8 cellular contexts compared by ENCODE assay signal in the genomic region with DNA sequence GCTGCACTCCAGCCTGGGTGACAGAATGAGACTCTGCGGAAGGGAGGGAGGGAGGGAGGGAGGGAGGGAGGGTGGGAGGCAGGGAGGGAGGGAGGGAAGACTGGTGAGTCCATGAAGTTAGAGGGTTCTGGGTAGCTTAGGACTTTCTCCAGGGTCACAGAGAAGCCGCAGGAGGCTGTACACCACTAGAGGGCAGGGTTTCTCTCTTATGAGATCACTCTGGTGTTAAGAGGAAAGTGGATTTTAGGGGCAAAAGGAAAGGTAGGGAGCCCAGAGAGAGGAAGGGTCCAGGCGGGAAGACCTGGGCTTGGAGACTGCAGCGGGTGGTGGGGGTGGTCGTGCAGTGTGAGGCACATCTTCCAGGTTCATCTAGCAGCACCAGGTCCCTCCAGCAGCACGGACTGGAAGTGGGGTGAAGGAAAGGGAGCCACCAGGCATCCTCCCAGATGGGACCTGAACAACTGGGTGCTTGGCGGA. TPM values are rescaled to one million over a fixed set of nuclear protein-coding genes. Genes with fewer than 3 reads are reported as not detected.
DNase-seq lines count a peak whose midpoint lies in the region; ATAC-seq and TF ChIP-seq lines count a peak whose summit lies in the region.

No MANE protein-coding gene starts in this region.

- H3K27me3 ChIP-seq in DOHH2 (ENCODE audit: control insufficient read depth, low read length) (no peaks in the 10 kb centered on the region), HUES64 (ENCODE audit: insufficient read depth, low read length) (no peaks in the 10 kb centered on the region)

- no peak overlapping the region for H3K4me3 ChIP-seq in DOHH2 (ENCODE audit: low read length)
- H3K4me3 ChIP-seq in HUES64 (ENCODE audit: low read length) = no peak overlapping the region

- no peak overlapping the region; the same call in 1 of the 2 replicates for H3K9ac ChIP-seq in HUES64 (ENCODE audit: low read depth, low read length)

- peak; percentile 66 for TF ChIP-seq CTCF in DOHH2 (IDR thresholded peaks at IDR 0.05; ENCODE audit: low read depth, low read length, poor library complexity, severe bottlenecking)

- no peaks in the 10 kb centered on the region for H3F3A ChIP-seq in DOHH2 (ENCODE audit: control insufficient read depth, insufficient read depth)

- H3K27ac ChIP-seq in DOHH2 (ENCODE audit: low read depth, low read length) (no peak overlapping the region), HUES64 (ENCODE audit: low read depth, low read length) (peak overlapping the region; percentile 52; the same call in 1 of the 2 replicates)

- DNase-seq in OCI-M1 (lab: John Stamatoyannopoulos, UW) = peak; percentile 87
- DNase-seq in T47D (ENCODE audit: low read depth in 1 of 2, low spot score in 1 of 2) = peak; percentile 58 to 70
- peak; percentile 91 for DNase-seq in islet precursor cell
- peak; percentile 3 for DNase-seq in stimulated activated CD8-positive, alpha-beta memory T cell treated with anti-CD3 and anti-CD28 coated beads, Interleukin-7, amount 100 ng/mL, for 24 hours (ENCODE audit: low read depth)

- 54% methylated on average over 6 of the region's 7 CpGs for WGBS in HUES64

- in situ Hi-C loops in T47D (cut with HindIII; ENCODE audit: low pct_unique_long_range_greater_than_20kb, low sequenced_read_pairs) = no loop called here

- H3K9me2 ChIP-seq in DOHH2 (replicated peaks; ENCODE audit: control insufficient read depth, low read length) = no peaks in the 10 kb centered on the region

- no peak overlapping the region for H3K4me2 ChIP-seq in DOHH2 (ENCODE audit: low read length)

- ATAC-seq in HG03571 (IDR thresholded peaks at IDR 0.05; ENCODE audit: unreplicated experiment) (no peak), GM18909 (IDR thresholded peaks at IDR 0.05; ENCODE audit: poor library complexity, unreplicated experiment) (no peak)

- no peaks in the 10 kb centered on the region for H3K79me2 ChIP-seq in DOHH2 (ENCODE audit: control insufficient read depth, low read length)

- H3K36me3 ChIP-seq in DOHH2 (ENCODE audit: control insufficient read depth, low read length) = no peaks in the 10 kb centered on the region
- H3K36me3 ChIP-seq in HUES64 (ENCODE audit: insufficient read depth, low read length) = no peaks in the 10 kb centered on the region

- H4K20me1 ChIP-seq in DOHH2 (ENCODE audit: control insufficient read depth, insufficient read depth, low read depth, low read length) = no peaks in the 10 kb centered on the region

- no peaks in the 10 kb centered on the region for H3K9me3 ChIP-seq in DOHH2 (ENCODE audit: control insufficient read depth, insufficient read depth, low read length)
- H3K9me3 ChIP-seq in HUES64 (ENCODE audit: insufficient read depth, low read depth, low read length) = no peaks in the 10 kb centered on the region

- no peaks in the 10 kb centered on the region for H3K4me1 ChIP-seq in DOHH2 (ENCODE audit: control insufficient read depth, low read length)
- peaks cover 24% of the 10 kb centered on the region for H3K4me1 ChIP-seq in HUES64 (ENCODE audit: insufficient read depth, low read length)

RNA-seq across cellular contexts. Expression of gene SLC29A3, which starts 48.7 kb away (rescaled TPM):
- 10.5 TPM for polyA plus RNA-seq in HUES64 (2013, experiment 1 of 2)
- 10.5 TPM for polyA plus RNA-seq in HUES64 (2013, experiment 2 of 2)

RNA-seq across cellular contexts. Expression of gene UNC5B, which starts 58.0 kb away (rescaled TPM):
- polyA plus RNA-seq in HUES64 (2013, experiment 1 of 2) = 14.5 TPM
- polyA plus RNA-seq in HUES64 (2013, experiment 2 of 2) = 13.3 TPM

Comparison
In these comparisons a context has a peak if more than half of its experiments do, and no peak if none do; other contexts are left out.
1. DNase-seq: peak in every context shown above with its lines; median percentile 91 in islet precursor cell; 87 in OCI-M1; 64 in T47D; 3 in stimulated activated CD8-positive, alpha-beta memory T cell treated with anti-CD3 and anti-CD28 coated beads, Interleukin-7, amount 100 ng/mL, for 24 hours.